In genomic region chr9:126514037-126514821, GRCh38 we compare ENCODE assay signal across 8 cellular contexts.
DNase-seq lines count a peak whose midpoint lies in the region; ATAC-seq and TF ChIP-seq lines count a peak whose summit lies in the region.

No MANE protein-coding gene starts in this region.

- DNase-seq in DMS153 treated with DMSO at 0.1 percent for 48 hours (lab: John Stamatoyannopoulos, UW; ENCODE audit: unreplicated experiment) (peak; percentile 20), DMS153 (lab: John Stamatoyannopoulos, UW) (no peak), NCI-H524 (lab: John Stamatoyannopoulos, UW) (peak; percentile 37 to 73), activated T-helper 1 cell treated with Interleukin-2 at 50 U/mL for 16 hours (ENCODE audit: low read depth) (peak; percentile 39), foreskin fibroblast (peak; percentile 27 to 79), nucleus accumbens (lab: John Stamatoyannopoulos, UW) (peak in 29 of 56 donors; percentile 9 to 75 (median 35)), upper lobe of left lung (peak; percentile 73 to 95), NCI-H510A treated with DMSO at 0.1 percent for 48 hours (lab: John Stamatoyannopoulos, UW) (no peak)

- peak; percentile 7 for TF ChIP-seq CTCF in foreskin fibroblast (IDR thresholded peaks at IDR 0.05; ENCODE audit: low read depth, low read length)
- TF ChIP-seq CTCF in upper lobe of left lung (IDR thresholded peaks at IDR 0.05) = peak; percentile 31 to 68 (median 46)

- no peaks in the 10 kb centered on the region for H3K9me3 ChIP-seq in upper lobe of left lung

- H3K4me3 ChIP-seq in foreskin fibroblast (ENCODE audit: low read depth in 1 of 2, low read length in 2 of 2) (no peak overlapping the region), upper lobe of left lung (peak overlapping the region in 2 of 4 donors; percentile 8 to 20)

- no peak overlapping the region for H3K27ac ChIP-seq in upper lobe of left lung

- peak; percentile 65 to 88 for ATAC-seq in upper lobe of left lung (ENCODE audit: low FRiP score in 2 of 2)

- H3K4me1 ChIP-seq in upper lobe of left lung = peaks cover 23 to 32% (median 28%) of the 10 kb centered on the region in 4 donors

- TF ChIP-seq EP300 in upper lobe of left lung (IDR thresholded peaks at IDR 0.05) = no peak

- peaks cover 0 to 29% (median 7%) of the 10 kb centered on the region in 4 donors for H3K27me3 ChIP-seq in upper lobe of left lung

- no peaks in the 10 kb centered on the region for H3K36me3 ChIP-seq in upper lobe of left lung

- WGBS in upper lobe of left lung, 2 donors = 29 to 100% methylated on average over 2 to 18 of the region's 63 CpGs

- no peak for TF ChIP-seq POLR2A in upper lobe of left lung (IDR thresholded peaks at IDR 0.05)

Comparison
In these comparisons a context has a peak if more than half of its experiments do, and no peak if none do; other contexts are left out.
1. DNase-seq: peak in DMS153 treated with DMSO at 0.1 percent for 48 hours (single experiment), NCI-H524 (2 of 2), activated T-helper 1 cell treated with Interleukin-2 at 50 U/mL for 16 hours (single experiment), foreskin fibroblast (2 of 2), nucleus accumbens (29 of 56) and upper lobe of left lung (2 of 2); none in DMS153 (single experiment) and NCI-H510A treated with DMSO at 0.1 percent for 48 hours (single experiment).